ENCODE assay signal across 14 cellular contexts in the genomic region with DNA sequence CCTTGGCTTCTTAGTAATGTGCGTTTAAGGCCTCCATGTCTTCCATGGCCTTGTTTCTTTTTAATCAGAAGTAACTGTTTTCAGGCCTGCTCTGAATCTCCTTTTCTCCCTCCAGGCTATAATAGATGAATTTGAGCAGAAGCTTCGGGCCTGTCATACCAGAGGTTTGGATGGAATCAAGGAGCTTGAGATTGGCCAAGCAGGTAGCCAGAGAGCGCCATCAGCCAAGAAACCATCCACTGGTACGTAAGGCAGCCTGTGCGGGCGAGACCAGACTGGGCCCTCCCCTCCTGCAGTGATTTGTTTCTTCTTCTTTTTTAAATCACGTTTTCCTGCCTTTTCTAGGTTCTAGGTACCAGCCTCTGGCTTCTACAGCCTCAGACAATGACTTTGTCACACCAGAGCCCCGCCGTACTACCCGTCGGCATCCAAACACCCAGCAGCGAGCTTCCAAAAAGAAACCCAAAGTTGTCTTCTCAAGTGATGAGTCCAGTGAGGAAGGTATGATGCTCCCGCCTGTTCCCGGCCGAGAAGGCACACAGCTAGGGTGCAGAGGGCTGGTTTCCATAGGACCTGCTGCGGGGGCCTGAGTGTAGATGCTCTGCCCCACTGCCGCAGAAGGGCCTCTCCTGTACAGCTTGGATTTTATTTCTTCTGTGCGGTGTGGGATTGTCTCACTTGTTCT. TPM values are rescaled to one million over a fixed set of nuclear protein-coding genes. Genes with fewer than 3 reads are reported as not detected.
DNase-seq lines count a peak whose midpoint lies in the region; ATAC-seq and TF ChIP-seq lines count a peak whose summit lies in the region.
"Had no signal": no experiment of that assay in that cellular context is flagged by ENCODE, and none has a peak within 500 bp of the region (broad histone marks: within the 10 kb centered on the region; RNA-seq: fewer than 3 reads in every experiment).

No MANE protein-coding gene starts in this region.

- DNase-seq in activated CD4-positive, alpha-beta T cell treated with anti-CD3 and anti-CD28 coated beads for 36 hours: no peak
- DNase-seq in activated CD4-positive, alpha-beta T cell treated with anti-CD3 and anti-CD28 coated beads for 4 hours: no peak
- DNase-seq in PC-9 (no peak), osteocyte (ENCODE audit: extremely low spot score, unreplicated experiment) (no peak), left colon (no peak)
- DNase-seq in central memory CD8-positive, alpha-beta T cell (ENCODE audit: low spot score in 2 of 2): no peak
- DNase-seq: activated CD4-positive, alpha-beta T cell treated with anti-CD3 and anti-CD28 coated beads for 48 hours; DND-41; NCI-H1417 treated with DMSO at 0.1 percent for 48 hours; NCI-H524; SJCRH30 had no signal

- H3K27ac Mint-ChIP-seq in activated CD4-positive, alpha-beta T cell treated with anti-CD3 and anti-CD28 coated beads for 36 hours: peak overlapping the region; percentile 63
- H3K27ac Mint-ChIP-seq in central memory CD8-positive, alpha-beta T cell (ENCODE audit: low read depth): peak overlapping the region; percentile 99
- peak overlapping the region; percentile 63 for H3K27ac Mint-ChIP-seq in osteocyte (ENCODE audit: unreplicated experiment)

- H3K4me1 Mint-ChIP-seq in activated CD4-positive, alpha-beta T cell treated with anti-CD3 and anti-CD28 coated beads for 36 hours: peaks cover 20% of the 10 kb centered on the region
- peaks cover 34% of the 10 kb centered on the region for H3K4me1 Mint-ChIP-seq in central memory CD8-positive, alpha-beta T cell
- H3K4me1 Mint-ChIP-seq in osteocyte (ENCODE audit: unreplicated experiment): peaks cover 29% of the 10 kb centered on the region

- H3K27ac ChIP-seq in PC-9: peak overlapping the region; percentile 83
- H3K27ac ChIP-seq: SJCRH30 had no signal

- POLR2A ChIA-PET in activated CD4-positive, alpha-beta T cell treated with anti-CD3 and anti-CD28 coated beads for 36 hours (lab: Charles Lee): no interaction called here
- POLR2A ChIA-PET in PC-9 (lab: Charles Lee; ENCODE audit: unreplicated experiment): no interaction called here

- intact Hi-C loops in activated CD4-positive, alpha-beta T cell treated with anti-CD3 and anti-CD28 coated beads for 36 hours (cut with DNase I, micrococcal nuclease): loop anchor here (5.0 to 10.0 kb wide), 3 partner anchors 193 to 1404 kb away; a partner anchor contains a TSS
- intact Hi-C loops in PC-9 (cut with micrococcal nuclease; ENCODE audit: unreplicated experiment) (loop anchor here (10.0 kb wide), 3 partner anchors 316 to 546 kb away; no protein-coding TSS in a partner anchor), left colon (cut with DNase I, micrococcal nuclease) (loop anchor here in 1 of 2 donors (10.0 kb wide), 2 partner anchors 106 to 196 kb away; no protein-coding TSS in a partner anchor)

- peaks cover 42% of the 10 kb centered on the region for H3K36me3 ChIP-seq in PC-9 (ENCODE audit: low read depth)

- no peak overlapping the region for H3K4me3 Mint-ChIP-seq in activated CD4-positive, alpha-beta T cell treated with anti-CD3 and anti-CD28 coated beads for 36 hours
- H3K4me3 Mint-ChIP-seq in central memory CD8-positive, alpha-beta T cell: no peak overlapping the region
- no peak overlapping the region for H3K4me3 Mint-ChIP-seq in osteocyte (ENCODE audit: unreplicated experiment)

- H2AFZ ChIP-seq in PC-9: no peak overlapping the region

- H3K27me3 ChIP-seq in PC-9 (ENCODE audit: insufficient read depth, low read depth): no peaks in the 10 kb centered on the region
- H3K27me3 ChIP-seq: SJCRH30, tibial nerve had no signal

- ATAC-seq in activated CD4-positive, alpha-beta T cell treated with anti-CD3 and anti-CD28 coated beads for 36 hours: no peak
- no peak for ATAC-seq in central memory CD8-positive, alpha-beta T cell (replicated peaks; ENCODE audit: extremely low read depth, poor library complexity, severe bottlenecking)
- no peak for ATAC-seq in HG02678 (IDR thresholded peaks at IDR 0.05; ENCODE audit: unreplicated experiment)
- no peak for ATAC-seq in left colon
- ATAC-seq in GM18909 (IDR thresholded peaks at IDR 0.05; ENCODE audit: poor library complexity, unreplicated experiment): no peak

- no peaks in the 10 kb centered on the region for H3K27me3 Mint-ChIP-seq in activated CD4-positive, alpha-beta T cell treated with anti-CD3 and anti-CD28 coated beads for 36 hours
- no peaks in the 10 kb centered on the region for H3K27me3 Mint-ChIP-seq in central memory CD8-positive, alpha-beta T cell
- H3K27me3 Mint-ChIP-seq in osteocyte (ENCODE audit: unreplicated experiment): no peaks in the 10 kb centered on the region

- peaks cover 55% of the 10 kb centered on the region for H3K4me1 ChIP-seq in PC-9 (replicated peaks; ENCODE audit: insufficient read depth)

- no peaks in the 10 kb centered on the region for H3K9me3 ChIP-seq in PC-9 (ENCODE audit: insufficient read depth, low read depth)
- H3K9me3 ChIP-seq: SJCRH30, tibial nerve had no signal

- H4K20me1 ChIP-seq in PC-9 (ENCODE audit: insufficient read depth): peaks cover 10% of the 10 kb centered on the region

- peaks cover 47% of the 10 kb centered on the region for H3K79me2 ChIP-seq in PC-9 (ENCODE audit: low read depth)

- H3K4me2 ChIP-seq in PC-9: peak overlapping the region; percentile 10; the same call in 1 of the 2 replicates

- H3K4me3 ChIP-seq in PC-9: no peak overlapping the region
- H3K4me3 ChIP-seq: SJCRH30, tibial nerve had no signal

- CTCF ChIA-PET in activated CD4-positive, alpha-beta T cell treated with anti-CD3 and anti-CD28 coated beads for 36 hours (lab: Charles Lee): interaction anchor here (0.7 to 1.2 kb wide), 2 partner anchors 19 to 61 kb away, joined by 4 read pairs; a partner anchor contains a TSS
- CTCF ChIA-PET in PC-9 (lab: Charles Lee): no interaction called here

- H3F3A ChIP-seq in PC-9 (ENCODE audit: insufficient read depth, low read depth): peaks cover 89% of the 10 kb centered on the region

- no peak for TF ChIP-seq CTCF in PC-9 (conservative IDR thresholded peaks at IDR 0.05)
- no peak for TF ChIP-seq CTCF in osteocyte (IDR thresholded peaks at IDR 0.05)

- peaks cover 86% of the 10 kb centered on the region for H3K36me3 Mint-ChIP-seq in activated CD4-positive, alpha-beta T cell treated with anti-CD3 and anti-CD28 coated beads for 36 hours (ENCODE audit: low read depth)
- H3K36me3 Mint-ChIP-seq in central memory CD8-positive, alpha-beta T cell (ENCODE audit: insufficient read depth): peaks cover 46% of the 10 kb centered on the region
- peaks cover 40% of the 10 kb centered on the region for H3K36me3 Mint-ChIP-seq in osteocyte (ENCODE audit: unreplicated experiment)

- no peaks in the 10 kb centered on the region for H3K9me3 Mint-ChIP-seq in activated CD4-positive, alpha-beta T cell treated with anti-CD3 and anti-CD28 coated beads for 36 hours (ENCODE audit: low read depth)
- no peaks in the 10 kb centered on the region for H3K9me3 Mint-ChIP-seq in central memory CD8-positive, alpha-beta T cell
- no peaks in the 10 kb centered on the region for H3K9me3 Mint-ChIP-seq in osteocyte (ENCODE audit: unreplicated experiment)

- no TSS peak for BruUV-seq in PC-9 (replicated peaks; lab: Mats Ljungman, UMichigan)

- no peaks in the 10 kb centered on the region for H3K9me2 ChIP-seq in PC-9 (ENCODE audit: insufficient read depth)

RNA-seq across cellular contexts. Expression of a gene that starts 3.6 kb away (rescaled TPM):
- 1,000 to 10,000 TPM; 7,289 to 9,770 TPM for total RNA-seq in activated CD4-positive, alpha-beta T cell treated with anti-CD3 and anti-CD28 coated beads for 36 hours
- 6,143 and 8,169 TPM in 2 replicates for total RNA-seq in PC-9 (2021)
- total RNA-seq in osteocyte: 1,754 and 1,775 TPM in 2 replicates
- total RNA-seq in left colon: 1,000 to 10,000 TPM; 2,230 to 2,756 TPM

RNA-seq across cellular contexts. Expression of a gene that starts 25.1 kb away (rescaled TPM):
- total RNA-seq in activated CD4-positive, alpha-beta T cell treated with anti-CD3 and anti-CD28 coated beads for 36 hours: 1 to 10 TPM; 8.1 to 8.4 TPM
- total RNA-seq in PC-9 (2021) (0.65 and 0.70 TPM in 2 replicates), osteocyte (35.9 and 40.7 TPM in 2 replicates), left colon (1 to 10 TPM; 3.8 to 7.2 TPM)

RNA-seq across cellular contexts. Expression of a gene that starts 36.8 kb away (rescaled TPM):
- 100 to 1,000 TPM; 199 to 210 TPM for total RNA-seq in activated CD4-positive, alpha-beta T cell treated with anti-CD3 and anti-CD28 coated beads for 36 hours
- total RNA-seq in PC-9 (2021) (220 and 266 TPM in 2 replicates), osteocyte (36.4 and 36.9 TPM in 2 replicates), left colon (10 to 100 TPM; 21.9 to 29.4 TPM)

RNA-seq across cellular contexts. Expression of a gene that starts 37.4 kb away (rescaled TPM):
- 10 to 100 TPM; 93.2 to 97.1 TPM for total RNA-seq in activated CD4-positive, alpha-beta T cell treated with anti-CD3 and anti-CD28 coated beads for 36 hours
- total RNA-seq in PC-9 (2021) (97.5 and 101 TPM in 2 replicates), osteocyte (32.5 and 34.5 TPM in 2 replicates), left colon (10 to 100 TPM; 22.2 to 34.4 TPM)

RNA-seq across cellular contexts. Expression of a gene that starts 37.7 kb away (rescaled TPM):
- 100 to 1,000 TPM; 232 to 275 TPM for total RNA-seq in activated CD4-positive, alpha-beta T cell treated with anti-CD3 and anti-CD28 coated beads for 36 hours
- 432 and 456 TPM in 2 replicates for total RNA-seq in PC-9 (2021)
- total RNA-seq in osteocyte: 172 TPM in 2 replicates
- total RNA-seq in left colon: 100 to 1,000 TPM; 124 to 131 TPM
